In genomic region chr11:12137938-12138731, GRCh38 we compare ENCODE assay signal across 1 cellular context.
TF ChIP-seq lines count a peak whose summit lies in the region.

No MANE protein-coding gene starts in this region.

TF ChIP-seq in GM23338, 12 proteins besides CTCF, POLR2A, EP300 and RAD21 (continued from another document):
- TF ChIP-seq ZNF462 (CRISPR knock-in tag; IDR thresholded peaks at IDR 0.05), result no peak
- no peak for TF ChIP-seq JUNB (IDR thresholded peaks at IDR 0.05; ENCODE audit: unreplicated experiment)
